2 cellular contexts compared by ENCODE assay signal in genomic region chr4:26271703-26272102, GRCh38.
TF ChIP-seq lines count a peak whose summit lies in the region.

No MANE protein-coding gene starts in this region.

TF ChIP-seq in HepG2, 621 proteins besides CTCF, POLR2A, EP300 and RAD21:
- TF ChIP-seq TEAD2 (CRISPR knock-in tag; IDR thresholded peaks at IDR 0.05) (no peak), MNT (IDR thresholded peaks at IDR 0.05) (peak; percentile 96)
TF ChIP-seq in HepG2: peak in this region for 1.

TF ChIP-seq in H1, 55 proteins besides CTCF, POLR2A, EP300 and RAD21:
- no peak for TF ChIP-seq MAX (IDR thresholded peaks at IDR 0.05)
- TF ChIP-seq CEBPB (IDR thresholded peaks at IDR 0.05; ENCODE audit: low read depth, low read length): no peak
- no peak for TF ChIP-seq SUZ12 (IDR thresholded peaks at IDR 0.05; ENCODE audit: low read length)
- no peak for TF ChIP-seq GABPA (IDR thresholded peaks at IDR 0.05; ENCODE audit: borderline replicate concordance, insufficient read depth, low read length)
- TF ChIP-seq CBX8 (IDR thresholded peaks at IDR 0.05; ENCODE audit: borderline replicate concordance, low read depth, low read length): no peak
- TF ChIP-seq CHD1 (IDR thresholded peaks at IDR 0.05; ENCODE audit: low read depth, low read length): no peak
- no peak for TF ChIP-seq POLR2AphosphoS5 (IDR thresholded peaks at IDR 0.05; ENCODE audit: low read depth, low read length)
- TF ChIP-seq BCL11A (IDR thresholded peaks at IDR 0.05; ENCODE audit: low read depth in 2 of 2, low read length in 2 of 2): no peak
- no peak for TF ChIP-seq BACH1 (IDR thresholded peaks at IDR 0.05; ENCODE audit: low read length)
- no peak for TF ChIP-seq SIX5 (IDR thresholded peaks at IDR 0.05; ENCODE audit: low read depth, low read length)
- no peak for TF ChIP-seq KDM1A (IDR thresholded peaks at IDR 0.05; ENCODE audit: borderline replicate concordance, low read length)
- no peak for TF ChIP-seq NRF1 (IDR thresholded peaks at IDR 0.05; ENCODE audit: low read depth, low read length)
- no peak for TF ChIP-seq CTBP2 (IDR thresholded peaks at IDR 0.05; ENCODE audit: borderline replicate concordance, insufficient read depth, insufficient read length, low read length)
